Comparison of ENCODE assay signal across 33 cellular contexts in genomic region chr9:1276474-1276873, GRCh38.
"Had no signal": no experiment of that assay in that cellular context is flagged by ENCODE, and none has a peak within 500 bp of the region (broad histone marks: within the 10 kb centered on the region; RNA-seq: fewer than 3 reads in every experiment).

No MANE protein-coding gene starts in this region.

- H3K36me3 ChIP-seq: MG63, WERI-Rb-1 had no signal

- H3K9me3 ChIP-seq: MG63 had no signal

- H3K27me3 Mint-ChIP-seq: activated CD4-positive, alpha-beta T cell treated with anti-CD3 and anti-CD28 coated beads, Interleukin-2, amount 10 ng/mL, durations not matched to agents 24 days and 14 days; activated naive CD4-positive, alpha-beta T cell treated with anti-CD3 and anti-CD28 coated beads, Interleukin-2, amount 50 U/mL, for 24 hours; brain had no signal

- DNase-seq: activated CD4-positive, alpha-beta T cell treated with anti-CD3 and anti-CD28 coated beads, Interleukin-2, amount 10 ng/mL, durations not matched to agents 24 days and 14 days; activated CD4-positive, alpha-beta T cell treated with anti-CD3 and anti-CD28 coated beads, Interleukin-2, amount 50 U/mL, for 4 hours; activated CD8-positive, alpha-beta T cell treated with anti-CD3 and anti-CD28 coated beads for 36 hours; activated gamma-delta T cell; activated naive CD4-positive, alpha-beta T cell treated with Interleukin-2 at 50 U/mL for 16 hours; activated naive CD8-positive, alpha-beta T cell treated with anti-CD3 and anti-CD28 coated beads, Interleukin-2, amount 10 ng/mL, durations not matched to agents 7 days and 5 days; activated T-cell treated with anti-CD3 and anti-CD28 coated beads, Interleukin-2, amount 50 U/mL, for 24 hours; caudate nucleus; cerebellar nuclear complex; Kasumi-1; KBM-7; MG63; NCI-H1048; NCI-H1105 treated with DMSO at 0.1 percent for 48 hours; NCI-H1436; NCI-H1694; NCI-H1930; NCI-H2081 treated with DMSO at 0.1 percent for 48 hours; NCI-H345; NCI-H510A; NCI-H748 treated with DMSO at 0.1 percent for 48 hours; NK-92 treated with Interleukin-12 subunit alpha and Interleukin-12 subunit beta, amount 100 ng/mL, for 24 hours; PC-9; SIG-M5; SW 1271; T-helper 1 cell; T1000; WERI-Rb-1 had no signal

- H3K27me3 ChIP-seq: MG63 had no signal

- H3K27ac Mint-ChIP-seq: activated CD4-positive, alpha-beta T cell treated with anti-CD3 and anti-CD28 coated beads, Interleukin-2, amount 10 ng/mL, durations not matched to agents 24 days and 14 days; activated CD8-positive, alpha-beta T cell treated with anti-CD3 and anti-CD28 coated beads for 36 hours; activated naive CD4-positive, alpha-beta T cell treated with anti-CD3 and anti-CD28 coated beads, Interleukin-2, amount 50 U/mL, for 24 hours; activated naive CD8-positive, alpha-beta T cell treated with anti-CD3 and anti-CD28 coated beads, Interleukin-2, amount 10 ng/mL, durations not matched to agents 7 days and 5 days; activated T-cell treated with anti-CD3 and anti-CD28 coated beads, Interleukin-2, amount 50 U/mL, for 24 hours; activated T-helper 2 cell treated with anti-CD3 and anti-CD28 coated beads, Interferon-gamma antibody, Interleukin-2, Interleukin-4, amounts not matched to agents 10 μg/mL and 5 μg/mL and 100 μg/mL, durations not matched to agents 14 hours and 24 hours and 36 hours; brain had no signal

- ATAC-seq: activated CD8-positive, alpha-beta T cell treated with anti-CD3 and anti-CD28 coated beads for 36 hours; Right ventricle myocardium inferior had no signal

- H3K4me2 ChIP-seq: PC-9 had no signal

- H2AFZ ChIP-seq: PC-9 had no signal

- H3K36me3 Mint-ChIP-seq: activated naive CD4-positive, alpha-beta T cell treated with anti-CD3 and anti-CD28 coated beads, Interleukin-2, amount 50 U/mL, for 24 hours; activated naive CD8-positive, alpha-beta T cell treated with anti-CD3 and anti-CD28 coated beads, Interleukin-2, amount 10 ng/mL, durations not matched to agents 7 days and 5 days; brain had no signal

- H3K4me3 ChIP-seq: MG63, PC-9 had no signal

- H3K27ac ChIP-seq: PC-9, RWPE1, WERI-Rb-1 had no signal

- H3K4me1 Mint-ChIP-seq: activated CD4-positive, alpha-beta T cell treated with anti-CD3 and anti-CD28 coated beads, Interleukin-2, amount 10 ng/mL, durations not matched to agents 24 days and 14 days; activated naive CD4-positive, alpha-beta T cell treated with anti-CD3 and anti-CD28 coated beads, Interleukin-2, amount 50 U/mL, for 24 hours; activated naive CD8-positive, alpha-beta T cell treated with anti-CD3 and anti-CD28 coated beads, Interleukin-2, amount 10 ng/mL, durations not matched to agents 7 days and 5 days had no signal

- H3K4me3 Mint-ChIP-seq: activated CD4-positive, alpha-beta T cell treated with anti-CD3 and anti-CD28 coated beads, Interleukin-2, amount 10 ng/mL, durations not matched to agents 24 days and 14 days; activated CD8-positive, alpha-beta T cell treated with anti-CD3 and anti-CD28 coated beads for 36 hours; activated naive CD4-positive, alpha-beta T cell treated with anti-CD3 and anti-CD28 coated beads, Interleukin-2, amount 50 U/mL, for 24 hours; activated naive CD8-positive, alpha-beta T cell treated with anti-CD3 and anti-CD28 coated beads, Interleukin-2, amount 10 ng/mL, durations not matched to agents 7 days and 5 days; activated T-cell treated with anti-CD3 and anti-CD28 coated beads, Interleukin-2, amount 50 U/mL, for 24 hours; brain had no signal

- H3K9me3 Mint-ChIP-seq: activated CD8-positive, alpha-beta T cell treated with anti-CD3 and anti-CD28 coated beads for 36 hours; activated naive CD4-positive, alpha-beta T cell treated with anti-CD3 and anti-CD28 coated beads, Interleukin-2, amount 50 U/mL, for 24 hours; activated naive CD8-positive, alpha-beta T cell treated with anti-CD3 and anti-CD28 coated beads, Interleukin-2, amount 10 ng/mL, durations not matched to agents 7 days and 5 days; activated T-cell treated with anti-CD3 and anti-CD28 coated beads, Interleukin-2, amount 50 U/mL, for 24 hours; activated T-helper 2 cell treated with anti-CD3 and anti-CD28 coated beads, Interferon-gamma antibody, Interleukin-2, Interleukin-4, amounts not matched to agents 10 μg/mL and 5 μg/mL and 100 μg/mL, durations not matched to agents 14 hours and 24 hours and 36 hours had no signal
